ENCODE assay signal across 1 cellular context in the genomic region with DNA sequence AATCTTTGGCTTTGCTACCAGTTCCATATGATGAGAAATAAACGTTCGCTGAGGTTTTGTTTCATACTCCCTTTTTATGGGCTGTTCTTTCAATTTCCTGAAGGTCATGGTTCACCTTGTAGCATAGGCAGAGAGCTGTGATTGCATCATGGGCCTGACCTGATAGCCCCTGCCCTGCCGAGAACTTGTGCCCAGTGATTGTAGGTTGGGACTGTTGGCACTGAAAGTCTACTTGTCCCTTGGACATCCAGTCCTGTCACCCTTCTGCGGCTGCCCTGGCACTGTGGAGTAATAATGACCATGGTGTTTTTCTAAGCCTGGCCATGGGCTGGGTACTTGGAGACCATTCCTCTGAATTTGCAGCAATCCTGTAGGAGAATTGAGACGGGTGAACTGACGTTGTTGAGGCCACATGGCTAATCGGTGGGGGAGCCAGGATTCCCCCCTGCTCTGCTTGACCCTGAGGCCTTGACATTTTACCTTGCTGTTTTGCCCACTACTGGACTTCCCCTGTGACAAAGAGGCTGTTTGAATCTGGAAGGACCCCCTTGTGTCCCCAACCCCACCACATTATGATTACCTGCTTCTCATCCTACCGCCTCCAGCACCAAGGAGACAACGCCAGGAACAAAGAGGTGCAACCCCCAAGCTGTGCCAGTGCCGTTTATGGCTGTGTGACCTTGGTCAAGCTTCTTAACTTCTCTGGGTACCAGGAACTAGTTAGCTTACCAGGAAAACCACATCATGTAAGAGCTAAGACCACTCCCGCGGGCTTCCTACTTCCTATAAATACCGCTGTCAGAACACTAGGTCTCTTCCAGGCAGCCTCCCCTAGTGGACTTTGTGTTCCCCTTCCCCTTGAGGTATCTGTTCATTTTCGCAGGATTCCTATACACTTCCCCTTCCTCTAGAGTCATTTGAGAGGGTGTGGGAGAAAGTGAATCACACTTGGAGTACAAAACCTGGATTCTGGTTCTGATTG.
TF ChIP-seq lines count a peak whose summit lies in the region.

No MANE protein-coding gene starts in this region.

TF ChIP-seq in GM12878, 131 proteins besides CTCF, POLR2A, EP300 and RAD21:
- TF ChIP-seq LARP7 (IDR thresholded peaks at IDR 0.05), result no peak
- no peak for TF ChIP-seq SMARCA5 (IDR thresholded peaks at IDR 0.05)
- TF ChIP-seq EZH2 (IDR thresholded peaks at IDR 0.05; ENCODE audit: borderline replicate concordance, control insufficient read depth, low read depth, low read length), result no peak
- TF ChIP-seq CBFB (IDR thresholded peaks at IDR 0.05; ENCODE audit: low read depth), result no peak
- TF ChIP-seq, protein P1, sequence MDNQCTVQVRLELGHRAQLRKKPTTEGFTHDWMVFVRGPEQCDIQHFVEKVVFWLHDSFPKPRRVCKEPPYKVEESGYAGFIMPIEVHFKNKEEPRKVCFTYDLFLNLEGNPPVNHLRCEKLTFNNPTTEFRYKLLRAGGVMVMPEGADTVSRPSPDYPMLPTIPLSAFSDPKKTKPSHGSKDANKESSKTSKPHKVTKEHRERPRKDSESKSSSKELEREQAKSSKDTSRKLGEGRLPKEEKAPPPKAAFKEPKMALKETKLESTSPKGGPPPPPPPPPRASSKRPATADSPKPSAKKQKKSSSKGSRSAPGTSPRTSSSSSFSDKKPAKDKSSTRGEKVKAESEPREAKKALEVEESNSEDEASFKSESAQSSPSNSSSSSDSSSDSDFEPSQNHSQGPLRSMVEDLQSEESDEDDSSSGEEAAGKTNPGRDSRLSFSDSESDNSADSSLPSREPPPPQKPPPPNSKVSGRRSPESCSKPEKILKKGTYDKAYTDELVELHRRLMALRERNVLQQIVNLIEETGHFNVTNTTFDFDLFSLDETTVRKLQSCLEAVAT (IDR thresholded peaks at IDR 0.05), result no peak
- TF ChIP-seq, protein P2, sequence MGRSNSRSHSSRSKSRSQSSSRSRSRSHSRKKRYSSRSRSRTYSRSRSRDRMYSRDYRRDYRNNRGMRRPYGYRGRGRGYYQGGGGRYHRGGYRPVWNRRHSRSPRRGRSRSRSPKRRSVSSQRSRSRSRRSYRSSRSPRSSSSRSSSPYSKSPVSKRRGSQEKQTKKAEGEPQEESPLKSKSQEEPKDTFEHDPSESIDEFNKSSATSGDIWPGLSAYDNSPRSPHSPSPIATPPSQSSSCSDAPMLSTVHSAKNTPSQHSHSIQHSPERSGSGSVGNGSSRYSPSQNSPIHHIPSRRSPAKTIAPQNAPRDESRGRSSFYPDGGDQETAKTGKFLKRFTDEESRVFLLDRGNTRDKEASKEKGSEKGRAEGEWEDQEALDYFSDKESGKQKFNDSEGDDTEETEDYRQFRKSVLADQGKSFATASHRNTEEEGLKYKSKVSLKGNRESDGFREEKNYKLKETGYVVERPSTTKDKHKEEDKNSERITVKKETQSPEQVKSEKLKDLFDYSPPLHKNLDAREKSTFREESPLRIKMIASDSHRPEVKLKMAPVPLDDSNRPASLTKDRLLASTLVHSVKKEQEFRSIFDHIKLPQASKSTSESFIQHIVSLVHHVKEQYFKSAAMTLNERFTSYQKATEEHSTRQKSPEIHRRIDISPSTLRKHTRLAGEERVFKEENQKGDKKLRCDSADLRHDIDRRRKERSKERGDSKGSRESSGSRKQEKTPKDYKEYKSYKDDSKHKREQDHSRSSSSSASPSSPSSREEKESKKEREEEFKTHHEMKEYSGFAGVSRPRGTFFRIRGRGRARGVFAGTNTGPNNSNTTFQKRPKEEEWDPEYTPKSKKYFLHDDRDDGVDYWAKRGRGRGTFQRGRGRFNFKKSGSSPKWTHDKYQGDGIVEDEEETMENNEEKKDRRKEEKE (IDR thresholded peaks at IDR 0.05), result no peak
TF ChIP-seq in GM12878: peak in this region for 0.
